ENCODE assay signal across 14 cellular contexts in genomic region chr22:22636181-22636777, GRCh38. TPM values are rescaled to one million over a fixed set of nuclear protein-coding genes. Genes with fewer than 3 reads are reported as not detected.
DNase-seq lines count a peak whose midpoint lies in the region; FAIRE-seq and TF ChIP-seq lines count a peak whose summit lies in the region.
"Not testable (repeated sequence)": the region's sequence is repeated elsewhere in the genome, so short reads cannot be mapped to it uniquely, and the experiment has no call there.
"Had no signal": no experiment of that assay in that cellular context is flagged by ENCODE, and none has a peak within 500 bp of the region (broad histone marks: within the 10 kb centered on the region; RNA-seq: fewer than 3 reads in every experiment).

No MANE protein-coding gene starts in this region.

- 60% methylated on average over 1 of the region's 9 CpGs; no CpG with 5 or more reads in 1 of the 2 experiments for WGBS in H1 (ENCODE audit: extremely low coverage in 1 of 2, insufficient coverage in 1 of 2, insufficient read length in 1 of 2, insufficient replicate concordance in 2 of 2, low coverage in 1 of 2, low lambda C conversion rate in 2 of 2, missing lambda C conversion rate in 1 of 2), 2 experiments

- H3K36me3 ChIP-seq in H1 (ENCODE audit: control insufficient read depth in 2 of 4, insufficient read depth in 4 of 4, low read length in 3 of 4), result not testable (repeated sequence)

- not testable (repeated sequence) for H3K4me2 ChIP-seq in H1 (ENCODE audit: insufficient read depth in 1 of 2, low read depth in 2 of 2, low read length in 2 of 2)

- not testable (repeated sequence) for H3K27ac ChIP-seq in H1 (ENCODE audit: low read depth, low read length)

- H2BK12ac ChIP-seq in H1 (ENCODE audit: low read depth, low read length), result not testable (repeated sequence)

- not testable (repeated sequence) for H3K23me2 ChIP-seq in H1 (ENCODE audit: low read depth, low read length)

- not testable (repeated sequence) for H4K20me1 ChIP-seq in H1 (replicated peaks in 1 of 2; ENCODE audit: control insufficient read depth in 1 of 2, insufficient read depth in 2 of 2, low read length in 2 of 2)

- H3K4me1 ChIP-seq in H1 (replicated peaks in 1 of 4; ENCODE audit: control insufficient read depth in 3 of 4, insufficient read depth in 4 of 4, low read length in 3 of 4), result not testable (repeated sequence)

- not testable (repeated sequence) for H4K8ac ChIP-seq in H1 (ENCODE audit: extremely low read depth, insufficient read depth, low read length)

- H2BK15ac ChIP-seq in H1 (ENCODE audit: low read length), result not testable (repeated sequence)

- H3K9me3 ChIP-seq in H1 (ENCODE audit: insufficient read depth in 2 of 2, low read depth in 1 of 2, low read length in 1 of 2), result not testable (repeated sequence)

- CTCF ChIA-PET in H1 (lab: Charles Lee; ENCODE audit: partially characterized antibody), result not testable (repeated sequence)

- H3K4me3 Mint-ChIP-seq in HFFc6; T-helper 2 cell treated with Interferon-gamma antibody and Interleukin-4, amounts not matched to agents 5 μg/mL and 100 μg/mL, for 36 hours: not testable (repeated sequence)

- not testable (repeated sequence) for H2BK5ac ChIP-seq in H1 (ENCODE audit: low read depth, low read length)

- TF ChIP-seq CTCF in HFFc6 (IDR thresholded peaks at IDR 0.05) (peak; percentile 41), H1 (IDR thresholded peaks at IDR 0.05; ENCODE audit: control extremely low read depth in 1 of 3, insufficient read depth in 1 of 3, low read depth in 1 of 3, low read length in 3 of 3) (0 out of 4 replicates have a peak, but pooled peaks of 1 of the 3 experiments have one; percentile 10)

- not testable (repeated sequence) for H3K4me3 ChIP-seq in H1 (ENCODE audit: extremely low read depth in 1 of 4, insufficient read depth in 2 of 4, low read depth in 3 of 4, low read length in 4 of 4)

- not testable (repeated sequence) for H3K79me2 ChIP-seq in H1 (ENCODE audit: control insufficient read depth in 1 of 2, insufficient read depth in 2 of 2, low read length in 2 of 2)

- not testable (repeated sequence) for H2AFZ ChIP-seq in H1 (ENCODE audit: low read length)

- H3K36me3 Mint-ChIP-seq in HFFc6 (ENCODE audit: low read depth); T-helper 2 cell treated with Interferon-gamma antibody and Interleukin-4, amounts not matched to agents 5 μg/mL and 100 μg/mL, for 36 hours (ENCODE audit: low read depth): not testable (repeated sequence)

- H3K23ac ChIP-seq in H1 (ENCODE audit: insufficient read length), result not testable (repeated sequence)

- not testable (repeated sequence) for H3K4ac ChIP-seq in H1 (replicated peaks; ENCODE audit: insufficient read length, low read depth, low read length)

- not testable (repeated sequence) for TF ChIP-seq POLR2A in H1 (IDR thresholded peaks at IDR 0.05; ENCODE audit: control extremely low read depth in 1 of 2, low read depth in 2 of 2, low read length in 2 of 2)

- DNase-seq in Caki2 (ENCODE audit: low read depth), result peak; percentile 49
- not testable (repeated sequence) for DNase-seq in HFFc6; H1 (ENCODE audit: low read depth in 1 of 2, low spot score in 2 of 2)
- DNase-seq in NCI-H524 (lab: John Stamatoyannopoulos, UW), result peak; percentile 70 to 86
- peak; percentile 37 for DNase-seq in T-helper 2 cell treated with Interferon-gamma antibody and Interleukin-4, amounts not matched to agents 5 μg/mL and 100 μg/mL, for 36 hours (ENCODE audit: low spot score)
- peak; percentile 67 to 68 for DNase-seq in activated T-cell treated with anti-CD3 and anti-CD28 coated beads, Interleukin-2, amount 50 U/mL, for 48 hours
- DNase-seq in islet precursor cell, result peak; percentile 52
- peak; percentile 9 to 26 (median 11) for DNase-seq in stimulated activated CD4-positive, alpha-beta T cell treated with anti-CD3 and anti-CD28 coated beads, Interleukin-12 subunit alpha, Interleukin-12 subunit beta, amount 100 ng/mL, for 48 hours (ENCODE audit: low read depth in 2 of 3, low spot score in 1 of 3)

- not testable (repeated sequence) for FAIRE-seq in H1 (lab: Jason Lieb, UNC)

- not testable (repeated sequence) for H2BK20ac ChIP-seq in H1 (ENCODE audit: low read length)

- POLR2A ChIA-PET in H1 (lab: Charles Lee; ENCODE audit: partially characterized antibody), result not testable (repeated sequence)

- H3K14ac ChIP-seq in H1 (ENCODE audit: insufficient read length), result not testable (repeated sequence)

- in situ Hi-C loops in Caki2 (cut with HindIII; ENCODE audit: low pct_unique_long_range_greater_than_20kb, low sequenced_read_pairs), result not testable (repeated sequence)

- TF ChIP-seq EP300 in H1 (IDR thresholded peaks at IDR 0.05; ENCODE audit: borderline replicate concordance in 1 of 2, low read depth in 2 of 2, low read length in 2 of 2), result not testable (repeated sequence)

- not testable (repeated sequence) for H3K9me3 Mint-ChIP-seq in HFFc6; T-helper 2 cell treated with Interferon-gamma antibody and Interleukin-4, amounts not matched to agents 5 μg/mL and 100 μg/mL, for 36 hours

- not testable (repeated sequence) for H3K4me1 Mint-ChIP-seq in HFFc6 (ENCODE audit: low read depth); T-helper 2 cell treated with Interferon-gamma antibody and Interleukin-4, amounts not matched to agents 5 μg/mL and 100 μg/mL, for 36 hours (ENCODE audit: low read depth)

- not testable (repeated sequence) for H3K18ac ChIP-seq in H1 (ENCODE audit: extremely low read depth, low read length)

- not testable (repeated sequence) for H4K5ac ChIP-seq in H1 (ENCODE audit: insufficient read length, low read depth, low read length)

- H3K79me1 ChIP-seq in H1 (ENCODE audit: low read depth, low read length), result not testable (repeated sequence)

- not testable (repeated sequence) for H3K27ac Mint-ChIP-seq in HFFc6; T-helper 2 cell treated with Interferon-gamma antibody and Interleukin-4, amounts not matched to agents 5 μg/mL and 100 μg/mL, for 36 hours

- H2AK5ac ChIP-seq in H1 (ENCODE audit: low read depth, low read length), result not testable (repeated sequence)

- peak; percentile 14 to 27; a peak in 2 of 4 replicates for TF ChIP-seq RAD21 in H1 (IDR thresholded peaks at IDR 0.05 in 1 of 2, conservative IDR thresholded peaks at IDR 0.05 in 1 of 2; ENCODE audit: low read depth in 2 of 2, low read length in 2 of 2)

- not testable (repeated sequence) for H3K56ac ChIP-seq in H1 (replicated peaks; ENCODE audit: insufficient read length, low read depth, low read length)

- not testable (repeated sequence) for H2BK120ac ChIP-seq in H1 (replicated peaks; ENCODE audit: low read depth, low read length)

- H4K91ac ChIP-seq in H1 (replicated peaks; ENCODE audit: insufficient read length, low read length), result not testable (repeated sequence)

- not testable (repeated sequence) for H3K27me3 ChIP-seq in H1 (replicated peaks in 1 of 4; ENCODE audit: control insufficient read depth in 3 of 4, extremely low read depth in 1 of 4, insufficient read depth in 3 of 4, low read length in 3 of 4)

- not testable (repeated sequence) for H3K27me3 Mint-ChIP-seq in HFFc6 (ENCODE audit: insufficient read depth); T-helper 2 cell treated with Interferon-gamma antibody and Interleukin-4, amounts not matched to agents 5 μg/mL and 100 μg/mL, for 36 hours (ENCODE audit: low read depth)

- H3K9ac ChIP-seq in H1 (replicated peaks in 1 of 4; ENCODE audit: extremely low read depth in 1 of 4, low read depth in 3 of 4, low read length in 3 of 4), result not testable (repeated sequence)

RNA-seq across cellular contexts. Expression of gene GGTLC2, which starts 8.1 kb away (rescaled TPM):
- total RNA-seq in Caki2 (2014; rRNA removed; shearing (Covaris generic); ENCODE audit: low replicate concordance), result 1.8 TPM in 1 of 2 replicates, not detected in the other
- total RNA-seq in HFFc6 (2021; fragmentation: NEBNext Ultra II Directional; extraction: Animal tissue kit (Norgen Biotek cat#: 25700)), result not detected
- total RNA-seq in H1 (2021; fragmentation: NEBNext Ultra II Directional; extraction: Animal tissue kit (Norgen Biotek cat#: 25700)), result not detected in 2 replicates
- 0.14 TPM in 1 of 2 replicates, not detected in the other for polyA plus RNA-seq in H1 (2011; rRNA removed)
- not detected for polyA plus RNA-seq in H1 (2011; cell fraction: cytosol; rRNA removed)
- polyA plus RNA-seq in H1 (2011; cell fraction: nucleus; rRNA removed), result not detected
- 0.37 TPM in 1 of 4 replicates, not detected in the others for polyA plus RNA-seq in H1 (2012, experiment 1 of 2)
- not detected for polyA plus RNA-seq in H1 (2012, experiment 2 of 2)
- polyA plus RNA-seq in H1 (2013, experiment 1 of 2), result not detected
- polyA plus RNA-seq in H1 (2013, experiment 2 of 2), result not detected
- not detected in 2 replicates for polyA minus RNA-seq in H1 (2011; rRNA and poly(A)+ RNA removed)
- polyA minus RNA-seq in H1 (2011; cell fraction: cytosol; rRNA and poly(A)+ RNA removed), result not detected
- not detected for polyA minus RNA-seq in H1 (2011; cell fraction: nucleus; rRNA and poly(A)+ RNA removed)
- total RNA-seq: activated CD8-positive, alpha-beta T cell treated with anti-CD3 and anti-CD28 coated beads, Interleukin-2, amount 10 ng/mL, durations not matched to agents 7 days and 5 days; dermis microvascular lymphatic vessel endothelial cell; fibroblast of lung; left ventricle myocardium superior; posterior vena cava; SJSA1 had no signal
- polyA plus RNA-seq: fibroblast of lung had no signal
